25 cellular contexts compared by ENCODE assay signal in the genomic region with DNA sequence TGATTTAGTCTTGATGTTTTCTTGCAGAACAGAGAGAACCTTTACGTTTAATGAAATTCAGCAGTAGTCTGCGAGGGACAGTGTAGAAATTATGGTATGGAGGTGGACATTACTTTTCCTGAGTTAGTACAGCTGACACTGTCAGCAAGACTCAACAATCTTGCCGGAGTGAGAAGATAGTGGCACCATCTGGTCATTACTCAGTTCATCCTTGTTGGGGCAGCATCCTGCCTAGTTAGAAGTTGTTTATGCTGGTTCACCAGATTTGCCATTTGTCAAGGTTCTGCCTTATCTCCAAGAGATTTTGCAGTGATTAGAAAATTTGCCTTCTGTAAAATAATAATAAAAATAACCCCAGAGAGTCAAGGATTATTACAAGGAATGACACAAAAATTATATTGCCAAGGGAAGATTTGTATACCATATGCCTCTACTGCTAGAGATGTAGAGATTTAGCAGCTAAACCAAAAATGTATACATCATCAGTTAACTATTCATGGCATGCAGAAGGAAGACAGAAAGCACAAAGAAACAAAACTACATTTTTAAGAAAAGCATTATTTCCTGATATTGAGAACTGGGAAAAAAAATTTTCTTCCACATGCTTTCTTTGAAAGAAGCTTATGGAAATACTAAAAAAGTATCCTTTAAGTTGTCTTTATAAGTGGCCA.
A peak's percentile ranks its signal among the peaks of the same experiment; 100 is the strongest.
DNase-seq lines count a peak whose midpoint lies in the region; ATAC-seq and TF ChIP-seq lines count a peak whose summit lies in the region.
"Had no signal": no experiment of that assay in that cellular context is flagged by ENCODE, and none has a peak within 500 bp of the region (broad histone marks: within the 10 kb centered on the region; RNA-seq: fewer than 3 reads in every experiment).

No MANE protein-coding gene starts in this region.

- no peak overlapping the region for H3K4me2 ChIP-seq in GM23338

- H3K27ac ChIP-seq in GM23338 (ENCODE audit: low read depth) = no peak overlapping the region
- H3K27ac ChIP-seq: cardiac muscle cell, esophagus squamous epithelium, sigmoid colon, uterus had no signal

- no peaks in the 10 kb centered on the region for H3K9me2 ChIP-seq in GM23338 (ENCODE audit: insufficient read depth)

- H3K9me3 Mint-ChIP-seq in GM23338 (no peaks in the 10 kb centered on the region), chondrocyte (ENCODE audit: low read depth) (peaks cover 5% of the 10 kb centered on the region), osteocyte (ENCODE audit: unreplicated experiment) (peaks cover 9% of the 10 kb centered on the region), progenitor cell of endocrine pancreas (ENCODE audit: low read depth) (no peaks in the 10 kb centered on the region)
- H3K9me3 Mint-ChIP-seq in activated T-helper 2 cell treated with anti-CD3 and anti-CD28 coated beads, Interferon-gamma antibody, Interleukin-2, Interleukin-4, amounts not matched to agents 10 μg/mL and 5 μg/mL and 100 μg/mL, durations not matched to agents 14 hours and 24 hours and 36 hours = peaks cover 21% of the 10 kb centered on the region
- H3K9me3 Mint-ChIP-seq in activated naive CD4-positive, alpha-beta T cell treated with anti-CD3 and anti-CD28 coated beads, Interleukin-2, amount 10 ng/mL, durations not matched to agents 7 days and 5 days = no peaks in the 10 kb centered on the region
- H3K9me3 Mint-ChIP-seq: activated B cell treated with CpG ODN at 0.5 μM for 24 hours; activated T-helper 1 cell treated with anti-CD3 and anti-CD28 coated beads, Interleukin-12 subunit alpha, Interleukin-12 subunit beta, Interleukin-2, Interleukin-4 antibody, amounts not matched to agents 30 ng/mL and 10 ng/mL and 1 ng/mL, durations not matched to agents 14 hours and 24 hours and 36 hours; memory B cell had no signal

- no peaks in the 10 kb centered on the region; the same call in 2 of the 3 replicates for H3K4me1 Mint-ChIP-seq in GM23338
- peaks cover 15% of the 10 kb centered on the region for H3K4me1 Mint-ChIP-seq in chondrocyte (ENCODE audit: low read depth)
- peaks cover 23% of the 10 kb centered on the region for H3K4me1 Mint-ChIP-seq in osteocyte (ENCODE audit: unreplicated experiment)
- no peaks in the 10 kb centered on the region for H3K4me1 Mint-ChIP-seq in activated T-helper 2 cell treated with anti-CD3 and anti-CD28 coated beads, Interferon-gamma antibody, Interleukin-2, Interleukin-4, amounts not matched to agents 10 μg/mL and 5 μg/mL and 100 μg/mL, durations not matched to agents 14 hours and 24 hours and 36 hours (ENCODE audit: low read depth)
- H3K4me1 Mint-ChIP-seq in progenitor cell of endocrine pancreas (ENCODE audit: low read depth) = peaks cover 1% of the 10 kb centered on the region
- H3K4me1 Mint-ChIP-seq in activated naive CD4-positive, alpha-beta T cell treated with anti-CD3 and anti-CD28 coated beads, Interleukin-2, amount 10 ng/mL, durations not matched to agents 7 days and 5 days = no peaks in the 10 kb centered on the region
- H3K4me1 Mint-ChIP-seq: CD14-positive monocyte, memory B cell had no signal

- H3K27me3 ChIP-seq in GM23338 (ENCODE audit: insufficient read depth) = no peaks in the 10 kb centered on the region
- H3K27me3 ChIP-seq: cardiac muscle cell, esophagus squamous epithelium, sigmoid colon, uterus had no signal

- H3K4me3 Mint-ChIP-seq in GM23338 = no peak overlapping the region
- no peak overlapping the region for H3K4me3 Mint-ChIP-seq in chondrocyte (ENCODE audit: unreplicated experiment)
- H3K4me3 Mint-ChIP-seq in osteocyte (ENCODE audit: unreplicated experiment) = no peak overlapping the region
- no peak overlapping the region for H3K4me3 Mint-ChIP-seq in activated T-helper 2 cell treated with anti-CD3 and anti-CD28 coated beads, Interferon-gamma antibody, Interleukin-2, Interleukin-4, amounts not matched to agents 10 μg/mL and 5 μg/mL and 100 μg/mL, durations not matched to agents 14 hours and 24 hours and 36 hours (ENCODE audit: low read depth)
- no peak overlapping the region for H3K4me3 Mint-ChIP-seq in progenitor cell of endocrine pancreas (ENCODE audit: low read depth)
- H3K4me3 Mint-ChIP-seq in activated naive CD4-positive, alpha-beta T cell treated with anti-CD3 and anti-CD28 coated beads, Interleukin-2, amount 10 ng/mL, durations not matched to agents 7 days and 5 days = no peak overlapping the region
- H3K4me3 Mint-ChIP-seq: activated B cell treated with CpG ODN at 0.5 μM for 24 hours; activated T-helper 1 cell treated with anti-CD3 and anti-CD28 coated beads, Interleukin-12 subunit alpha, Interleukin-12 subunit beta, Interleukin-2, Interleukin-4 antibody, amounts not matched to agents 30 ng/mL and 10 ng/mL and 1 ng/mL, durations not matched to agents 14 hours and 24 hours and 36 hours; CD14-positive monocyte; memory B cell had no signal

- H3K36me3 Mint-ChIP-seq in GM23338 (ENCODE audit: low read depth) (no peaks in the 10 kb centered on the region), chondrocyte (ENCODE audit: low read depth) (no peaks in the 10 kb centered on the region), osteocyte (ENCODE audit: unreplicated experiment) (no peaks in the 10 kb centered on the region), progenitor cell of endocrine pancreas (ENCODE audit: insufficient read depth) (no peaks in the 10 kb centered on the region)
- no peaks in the 10 kb centered on the region for H3K36me3 Mint-ChIP-seq in activated T-helper 2 cell treated with anti-CD3 and anti-CD28 coated beads, Interferon-gamma antibody, Interleukin-2, Interleukin-4, amounts not matched to agents 10 μg/mL and 5 μg/mL and 100 μg/mL, durations not matched to agents 14 hours and 24 hours and 36 hours (ENCODE audit: low read depth)
- H3K36me3 Mint-ChIP-seq in activated naive CD4-positive, alpha-beta T cell treated with anti-CD3 and anti-CD28 coated beads, Interleukin-2, amount 10 ng/mL, durations not matched to agents 7 days and 5 days = no peaks in the 10 kb centered on the region
- H3K36me3 Mint-ChIP-seq: activated naive CD4-positive, alpha-beta T cell treated with anti-CD3 and anti-CD28 coated beads, Interleukin-2, amount 50 U/mL, for 72 hours; CD14-positive monocyte; memory B cell had no signal

- H3K27ac Mint-ChIP-seq in GM23338 = no peak overlapping the region
- no peak overlapping the region for H3K27ac Mint-ChIP-seq in chondrocyte (ENCODE audit: unreplicated experiment)
- peak overlapping the region; percentile 70 for H3K27ac Mint-ChIP-seq in osteocyte (ENCODE audit: unreplicated experiment)
- no peak overlapping the region for H3K27ac Mint-ChIP-seq in activated T-helper 2 cell treated with anti-CD3 and anti-CD28 coated beads, Interferon-gamma antibody, Interleukin-2, Interleukin-4, amounts not matched to agents 10 μg/mL and 5 μg/mL and 100 μg/mL, durations not matched to agents 14 hours and 24 hours and 36 hours
- no peak overlapping the region for H3K27ac Mint-ChIP-seq in progenitor cell of endocrine pancreas
- H3K27ac Mint-ChIP-seq in activated naive CD4-positive, alpha-beta T cell treated with anti-CD3 and anti-CD28 coated beads, Interleukin-2, amount 10 ng/mL, durations not matched to agents 7 days and 5 days = no peak overlapping the region
- H3K27ac Mint-ChIP-seq: activated B cell treated with CpG ODN at 0.5 μM for 24 hours; activated naive CD4-positive, alpha-beta T cell treated with anti-CD3 and anti-CD28 coated beads, Interleukin-2, amount 50 U/mL, for 72 hours; activated T-helper 1 cell treated with anti-CD3 and anti-CD28 coated beads, Interleukin-12 subunit alpha, Interleukin-12 subunit beta, Interleukin-2, Interleukin-4 antibody, amounts not matched to agents 30 ng/mL and 10 ng/mL and 1 ng/mL, durations not matched to agents 14 hours and 24 hours and 36 hours; CD14-positive monocyte; memory B cell had no signal

- TF ChIP-seq CTCF in GM23338 (conservative IDR thresholded peaks at IDR 0.05; ENCODE audit: low read depth in 2 of 2) = peak in 1 of 2 experiments; percentile 22; a peak in 1 of 4 replicates
- peak; percentile 26 for TF ChIP-seq CTCF in chondrocyte (IDR thresholded peaks at IDR 0.05)
- peak; percentile 33 for TF ChIP-seq CTCF in osteocyte (IDR thresholded peaks at IDR 0.05)
- no peak for TF ChIP-seq CTCF in progenitor cell of endocrine pancreas (IDR thresholded peaks at IDR 0.05; ENCODE audit: unreplicated experiment)

- H3F3A ChIP-seq in GM23338 (replicated peaks; ENCODE audit: low read depth) = no peaks in the 10 kb centered on the region

- no peak for ATAC-seq in GM23338
- ATAC-seq: activated naive CD4-positive, alpha-beta T cell treated with anti-CD3 and anti-CD28 coated beads, Interleukin-2, amount 50 U/mL, for 72 hours had no signal

- no peaks in the 10 kb centered on the region for H3K79me2 ChIP-seq in GM23338 (replicated peaks; ENCODE audit: insufficient read depth)

- CTCF ChIA-PET in activated naive CD4-positive, alpha-beta T cell treated with anti-CD3 and anti-CD28 coated beads, Interleukin-2, amount 10 ng/mL, durations not matched to agents 7 days and 5 days (lab: Charles Lee) = no interaction called here

- H3K4me1 ChIP-seq in GM23338 (ENCODE audit: insufficient read depth) = no peaks in the 10 kb centered on the region
- H3K4me1 ChIP-seq: esophagus squamous epithelium, sigmoid colon, uterus had no signal

- H3K27me3 Mint-ChIP-seq in GM23338 (ENCODE audit: insufficient read depth, low read depth, poor library complexity) (no peaks in the 10 kb centered on the region), chondrocyte (ENCODE audit: low read depth) (no peaks in the 10 kb centered on the region), osteocyte (ENCODE audit: unreplicated experiment) (no peaks in the 10 kb centered on the region), progenitor cell of endocrine pancreas (no peaks in the 10 kb centered on the region)
- H3K27me3 Mint-ChIP-seq in activated T-helper 2 cell treated with anti-CD3 and anti-CD28 coated beads, Interferon-gamma antibody, Interleukin-2, Interleukin-4, amounts not matched to agents 10 μg/mL and 5 μg/mL and 100 μg/mL, durations not matched to agents 14 hours and 24 hours and 36 hours (ENCODE audit: low read depth) = no peaks in the 10 kb centered on the region
- H3K27me3 Mint-ChIP-seq in activated naive CD4-positive, alpha-beta T cell treated with anti-CD3 and anti-CD28 coated beads, Interleukin-2, amount 10 ng/mL, durations not matched to agents 7 days and 5 days = no peaks in the 10 kb centered on the region
- H3K27me3 Mint-ChIP-seq: activated B cell treated with CpG ODN at 0.5 μM for 24 hours, memory B cell had no signal

- intact Hi-C loops in activated T-helper 2 cell treated with anti-CD3 and anti-CD28 coated beads, Interferon-gamma antibody, Interleukin-2, Interleukin-4, amounts not matched to agents 10 μg/mL and 5 μg/mL and 100 μg/mL, durations not matched to agents 14 hours and 24 hours and 36 hours (cut with micrococcal nuclease) = no loop called here

- H3K36me3 ChIP-seq in GM23338 (ENCODE audit: insufficient read depth) = no peaks in the 10 kb centered on the region
- H3K36me3 ChIP-seq: cardiac muscle cell, esophagus squamous epithelium, sigmoid colon, uterus had no signal

- H4K20me1 ChIP-seq in GM23338 (replicated peaks; ENCODE audit: insufficient read depth) = no peaks in the 10 kb centered on the region

- peak; percentile 12 for DNase-seq in GM23338 (ENCODE audit: low spot score)
- peak; percentile 1 for DNase-seq in NCI-H226
- DNase-seq in chondrocyte (ENCODE audit: low spot score) = no peak
- DNase-seq in osteocyte (ENCODE audit: extremely low spot score, unreplicated experiment) = no peak
- DNase-seq in activated T-helper 2 cell treated with anti-CD3 and anti-CD28 coated beads, Interferon-gamma antibody, Interleukin-2, Interleukin-4, amounts not matched to agents 10 μg/mL and 5 μg/mL and 100 μg/mL, durations not matched to agents 14 hours and 24 hours and 36 hours (ENCODE audit: low spot score) = no peak
- DNase-seq in progenitor cell of endocrine pancreas (ENCODE audit: low spot score, unreplicated experiment) = no peak
- no peak for DNase-seq in activated naive CD4-positive, alpha-beta T cell treated with anti-CD3 and anti-CD28 coated beads, Interleukin-2, amount 10 ng/mL, durations not matched to agents 7 days and 5 days
- DNase-seq: activated B cell treated with CpG ODN at 0.5 μM for 24 hours; activated CD4-positive, alpha-beta T cell treated with anti-CD3 and anti-CD28 coated beads, Interleukin-2, amount 50 U/mL, for 48 hours; anterior cingulate cortex; esophagus squamous epithelium; IMR-90; NCI-H1092; NCI-H187; NCI-H2227 treated with DMSO at 0.1 percent for 48 hours; OCI-M1; sigmoid colon; stimulated activated CD4-positive, alpha-beta T cell treated with anti-CD3 and anti-CD28 coated beads, Interleukin-15, amount 100 ng/mL, for 24 hours; stimulated activated naive CD4-positive, alpha-beta T cell; uterus had no signal

- H3K4me3 ChIP-seq in GM23338 = no peak overlapping the region
- H3K4me3 ChIP-seq: cardiac muscle cell, esophagus squamous epithelium, sigmoid colon, uterus had no signal

- H2AFZ ChIP-seq in GM23338 = no peak overlapping the region

Comparison
In these comparisons a context has a peak if more than half of its experiments do, and no peak if none do; other contexts are left out.
1. DNase-seq: peak in GM23338 (single experiment) and NCI-H226 (single experiment); none in chondrocyte (single experiment), osteocyte (single experiment), activated T-helper 2 cell treated with anti-CD3 and anti-CD28 coated beads, Interferon-gamma antibody, Interleukin-2, Interleukin-4, amounts not matched to agents 10 μg/mL and 5 μg/mL and 100 μg/mL, durations not matched to agents 14 hours and 24 hours and 36 hours (single experiment), progenitor cell of endocrine pancreas (single experiment) and activated naive CD4-positive, alpha-beta T cell treated with anti-CD3 and anti-CD28 coated beads, Interleukin-2, amount 10 ng/mL, durations not matched to agents 7 days and 5 days (single experiment).